Comparison of ENCODE assay signal across 8 cellular contexts in genomic region chr15:52528465-52529288, GRCh38. TPM values are rescaled to one million over a fixed set of nuclear protein-coding genes. Genes with fewer than 3 reads are reported as not detected.
DNase-seq lines count a peak whose midpoint lies in the region; ATAC-seq and TF ChIP-seq lines count a peak whose summit lies in the region.

Gene MYO5A (minus strand): TSS chr15:52528880. CDS start chr15:52528806, 74 bp downstream.

- peaks cover 6% of the 10 kb centered on the region for H3K36me3 Mint-ChIP-seq in activated naive CD8-positive, alpha-beta T cell treated with anti-CD3 and anti-CD28 coated beads, Interleukin-2, amount 10 ng/mL, durations not matched to agents 7 days and 5 days

- H3K4me1 ChIP-seq in KMS-11 (ENCODE audit: low read depth, poor library complexity, severe bottlenecking) (peaks cover 42% of the 10 kb centered on the region), upper lobe of left lung (peaks cover 0 to 24% (median 11%) of the 10 kb centered on the region in 4 donors)

- ATAC-seq in GM21737 (IDR thresholded peaks at IDR 0.05; ENCODE audit: unreplicated experiment) (peak; percentile 78), upper lobe of left lung (ENCODE audit: low FRiP score in 2 of 2) (peak; percentile 87 to 96)
- peak; percentile 92 for ATAC-seq in activated naive CD8-positive, alpha-beta T cell treated with anti-CD3 and anti-CD28 coated beads, Interleukin-2, amount 10 ng/mL, durations not matched to agents 7 days and 5 days (ENCODE audit: low read depth)

- H3K9me3 ChIP-seq in SU-DHL-6 (ENCODE audit: insufficient read depth, low read length), result no peaks in the 10 kb centered on the region
- H3K9me3 ChIP-seq in upper lobe of left lung, result no peaks in the 10 kb centered on the region

- DNase-seq in GM03348 (ENCODE audit: low spot score) (peak; percentile 93), cardiac septum (ENCODE audit: low spot score) (peak; percentile 89), posterior vena cava (ENCODE audit: low spot score) (peak; percentile 93), upper lobe of left lung (peak; percentile 74 to 95)
- peak; percentile 86 for DNase-seq in activated naive CD8-positive, alpha-beta T cell treated with anti-CD3 and anti-CD28 coated beads, Interleukin-2, amount 10 ng/mL, durations not matched to agents 7 days and 5 days

- no peaks in the 10 kb centered on the region for H3K9me3 Mint-ChIP-seq in activated naive CD8-positive, alpha-beta T cell treated with anti-CD3 and anti-CD28 coated beads, Interleukin-2, amount 10 ng/mL, durations not matched to agents 7 days and 5 days

- H3K4me3 ChIP-seq in KMS-11 (IDR thresholded peaks at IDR 0.05; ENCODE audit: insufficient read depth, low read depth, low read length) (peak within 1 kb of the TSS; percentile 45), SU-DHL-6 (ENCODE audit: insufficient read depth, low read length, poor library complexity, severe bottlenecking) (peak within 1 kb of the TSS; percentile 86), upper lobe of left lung (peak within 1 kb of the TSS; percentile 79 to 83 (median 81))

- H3K4me3 Mint-ChIP-seq in activated naive CD8-positive, alpha-beta T cell treated with anti-CD3 and anti-CD28 coated beads, Interleukin-2, amount 10 ng/mL, durations not matched to agents 7 days and 5 days, result peak within 1 kb of the TSS; percentile 93

- H3K4me1 Mint-ChIP-seq in activated naive CD8-positive, alpha-beta T cell treated with anti-CD3 and anti-CD28 coated beads, Interleukin-2, amount 10 ng/mL, durations not matched to agents 7 days and 5 days, result peaks cover 28% of the 10 kb centered on the region

- TF ChIP-seq CTCF in KMS-11 (conservative IDR thresholded peaks at IDR 0.05; ENCODE audit: low read depth, low read length), result 0 out of 2 replicates have a peak, but pooled peaks have one; percentile 2
- no peak for TF ChIP-seq CTCF in SU-DHL-6 (IDR thresholded peaks at IDR 0.05; ENCODE audit: insufficient read depth, low read length, poor library complexity, severe bottlenecking)
- TF ChIP-seq CTCF in upper lobe of left lung (IDR thresholded peaks at IDR 0.05), result peak in 5 of 6 experiments; percentile 21 to 42 (median 35)

- no peaks in the 10 kb centered on the region for H3K9me2 ChIP-seq in SU-DHL-6 (replicated peaks; ENCODE audit: insufficient read depth, low read length)

- H3K79me2 ChIP-seq in KMS-11 (ENCODE audit: insufficient read depth, low read depth) (peaks cover 56% of the 10 kb centered on the region), SU-DHL-6 (ENCODE audit: insufficient read depth, low read length) (no peaks in the 10 kb centered on the region)

- H3K36me3 ChIP-seq in KMS-11 (ENCODE audit: insufficient read depth) (no peaks in the 10 kb centered on the region; the same call in 1 of the 2 replicates), SU-DHL-6 (ENCODE audit: low read length) (no peaks in the 10 kb centered on the region), upper lobe of left lung (no peaks in the 10 kb centered on the region)

- intact Hi-C loops in cardiac septum (cut with DNase I), result loop anchor here (10.0 kb wide), 1 partner anchor 194 kb away; no protein-coding TSS in a partner anchor
- intact Hi-C loops in posterior vena cava (cut with DNase I), result no loop called here

- H3K9ac ChIP-seq in KMS-11 (peak within 1 kb of the TSS; percentile 81), SU-DHL-6 (ENCODE audit: low read length) (peak within 1 kb of the TSS; percentile 57)

- no peak for TF ChIP-seq EP300 in upper lobe of left lung (IDR thresholded peaks at IDR 0.05)

- H4K20me1 ChIP-seq in KMS-11 (ENCODE audit: insufficient read depth) (no peaks in the 10 kb centered on the region), SU-DHL-6 (ENCODE audit: low read depth, low read length) (no peaks in the 10 kb centered on the region)

- peak within 1 kb of the TSS; percentile 72 for H3K27ac ChIP-seq in KMS-11
- H3K27ac ChIP-seq in SU-DHL-6 (ENCODE audit: low read depth, low read length), result peak within 1 kb of the TSS; percentile 49
- H3K27ac ChIP-seq in upper lobe of left lung, result peak within 1 kb of the TSS; percentile 73 to 92 (median 80)

- peak within 1 kb of the TSS; percentile 83 for H3K27ac Mint-ChIP-seq in activated naive CD8-positive, alpha-beta T cell treated with anti-CD3 and anti-CD28 coated beads, Interleukin-2, amount 10 ng/mL, durations not matched to agents 7 days and 5 days

- H3K27me3 Mint-ChIP-seq in activated naive CD8-positive, alpha-beta T cell treated with anti-CD3 and anti-CD28 coated beads, Interleukin-2, amount 10 ng/mL, durations not matched to agents 7 days and 5 days, result peaks cover 11% of the 10 kb centered on the region

- peak in 2 of 4 donors; percentile 9 to 76 for TF ChIP-seq POLR2A in upper lobe of left lung (IDR thresholded peaks at IDR 0.05)

- 0% methylated on average over 7 of the region's 103 CpGs; no CpG with 5 or more reads in 1 of the 2 donors for WGBS in upper lobe of left lung, 2 donors

- H3K27me3 ChIP-seq in KMS-11 (ENCODE audit: insufficient read depth, low read depth) (no peaks in the 10 kb centered on the region), SU-DHL-6 (ENCODE audit: low read length) (no peaks in the 10 kb centered on the region), upper lobe of left lung (no peaks in the 10 kb centered on the region)

- no peaks in the 10 kb centered on the region for H3F3A ChIP-seq in SU-DHL-6 (ENCODE audit: insufficient read depth)

- POLR2A ChIA-PET in activated naive CD8-positive, alpha-beta T cell treated with anti-CD3 and anti-CD28 coated beads, Interleukin-2, amount 10 ng/mL, durations not matched to agents 7 days and 5 days (lab: Charles Lee), result interaction anchor here (0.7 to 1.8 kb wide), 5 partner anchors 40 to 266 kb away, joined by 3 to 6 read pairs (median 4); partner anchors contain the start of gene ARPP19

- H2AFZ ChIP-seq in KMS-11 (ENCODE audit: low read depth), result peak within 1 kb of the TSS; percentile 84
- H2AFZ ChIP-seq in SU-DHL-6 (ENCODE audit: low read depth, low read length, severe bottlenecking), result peak within 1 kb of the TSS; percentile 89

- peak within 1 kb of the TSS; percentile 98 for H3K4me2 ChIP-seq in KMS-11
- peak within 1 kb of the TSS; percentile 72 for H3K4me2 ChIP-seq in SU-DHL-6 (ENCODE audit: low read depth, low read length, poor library complexity, severe bottlenecking)

RNA-seq across cellular contexts. Expression of gene MYO5A, which starts in this region (rescaled TPM):
- total RNA-seq in activated naive CD8-positive, alpha-beta T cell treated with anti-CD3 and anti-CD28 coated beads, Interleukin-2, amount 10 ng/mL, durations not matched to agents 7 days and 5 days, result 10 to 100 TPM; 28.5 to 36.3 TPM
- total RNA-seq in cardiac septum (11.4 TPM), posterior vena cava (10 to 100 TPM; 42.3 to 44.7 TPM), upper lobe of left lung (10 to 100 TPM; 24.8 to 76.5 (median 35.5) TPM)

Comparison
In these comparisons a context has a peak if more than half of its experiments do, and no peak if none do; other contexts are left out.
1. Peak in every context shown above with its lines: DNase-seq, ATAC-seq, H3K4me3 ChIP-seq and H3K27ac ChIP-seq.